ENCODE assay signal across 13 cellular contexts in genomic region chr3:75341324-75342067, GRCh38.
DNase-seq lines count a peak whose midpoint lies in the region; TF ChIP-seq lines count a peak whose summit lies in the region.
"Had no signal": no experiment of that assay in that cellular context is flagged by ENCODE, and none has a peak within 500 bp of the region (broad histone marks: within the 10 kb centered on the region; RNA-seq: fewer than 3 reads in every experiment).

No MANE protein-coding gene starts in this region.

- H4K8ac ChIP-seq in mesendoderm (ENCODE audit: low read depth, low read length) = no peak overlapping the region

- H3K4me2 ChIP-seq in BLaER1 = peak overlapping the region; percentile 74
- no peak overlapping the region for H3K4me2 ChIP-seq in mesendoderm (ENCODE audit: low read length)
- H3K4me2 ChIP-seq: hepatocyte had no signal

- no peak overlapping the region for H2AK5ac ChIP-seq in mesendoderm (ENCODE audit: low read length)

- H3K9ac ChIP-seq in BLaER1 (peak overlapping the region; percentile 7; the same call in 1 of the 2 replicates), HUES64 (ENCODE audit: low read depth, low read length) (no peak overlapping the region), mesendoderm (ENCODE audit: low read length) (no peak overlapping the region)

- no peaks in the 10 kb centered on the region for H3K9me3 ChIP-seq in BLaER1
- no peaks in the 10 kb centered on the region for H3K9me3 ChIP-seq in HUES64 (ENCODE audit: insufficient read depth, low read depth, low read length)

- no peaks in the 10 kb centered on the region for H3K27me3 ChIP-seq in BLaER1
- H3K27me3 ChIP-seq in HUES64 (ENCODE audit: insufficient read depth, low read length) = no peaks in the 10 kb centered on the region
- no peaks in the 10 kb centered on the region for H3K27me3 ChIP-seq in mesendoderm (ENCODE audit: insufficient read depth, low read length, poor library complexity)
- H3K27me3 ChIP-seq: hepatocyte had no signal

- no peak overlapping the region for H2BK120ac ChIP-seq in mesendoderm (ENCODE audit: low read depth, low read length)

- no peaks in the 10 kb centered on the region for H3K36me3 Mint-ChIP-seq in chondrocyte (ENCODE audit: low read depth)

- no peak overlapping the region for H3K18ac ChIP-seq in mesendoderm (ENCODE audit: low read length)

- H3K56ac ChIP-seq in mesendoderm (ENCODE audit: low read length) = no peak overlapping the region

- no peak overlapping the region for H3K4ac ChIP-seq in mesendoderm (ENCODE audit: low read depth, low read length)

- H3K4me3 Mint-ChIP-seq in chondrocyte (ENCODE audit: unreplicated experiment) = peak overlapping the region; percentile 52

- peaks cover 18% of the 10 kb centered on the region for H3K27me3 Mint-ChIP-seq in chondrocyte (ENCODE audit: low read depth)

- no peaks in the 10 kb centered on the region for H4K20me1 ChIP-seq in BLaER1

- H3K23ac ChIP-seq in mesendoderm (ENCODE audit: low read length) = no peak overlapping the region

- WGBS in HUES64 = 56% methylated on average over 8 of the region's 12 CpGs
- WGBS in mesendoderm (ENCODE audit: extremely low coverage, insufficient coverage, low lambda C conversion rate) = no CpG with 5 or more reads among the region's 12 CpGs

- H3K4me1 Mint-ChIP-seq in chondrocyte (ENCODE audit: low read depth) = peaks cover 13% of the 10 kb centered on the region

- no peak overlapping the region for H2BK15ac ChIP-seq in mesendoderm (replicated peaks; ENCODE audit: low read depth)

- H3K4me1 ChIP-seq in BLaER1 = peaks cover 17% of the 10 kb centered on the region
- no peaks in the 10 kb centered on the region for H3K4me1 ChIP-seq in HUES64 (ENCODE audit: insufficient read depth, low read length)
- H3K4me1 ChIP-seq in mesendoderm (ENCODE audit: control insufficient read depth, low read depth, low read length) = no peaks in the 10 kb centered on the region

- H3K27ac ChIP-seq in BLaER1 (0 out of 2 replicates have a peak overlapping the region, but pooled peaks have one; percentile 30), HUES64 (ENCODE audit: low read depth, low read length) (no peak overlapping the region), mesendoderm (ENCODE audit: low read depth, low read length) (no peak overlapping the region)
- H3K27ac ChIP-seq: hepatocyte had no signal

- H3K36me3 ChIP-seq in BLaER1 = no peaks in the 10 kb centered on the region
- no peaks in the 10 kb centered on the region for H3K36me3 ChIP-seq in HUES64 (ENCODE audit: insufficient read depth, low read length)
- H3K36me3 ChIP-seq in mesendoderm (ENCODE audit: control insufficient read depth, insufficient read depth, low read length) = no peaks in the 10 kb centered on the region

- H3K9me3 Mint-ChIP-seq in chondrocyte (ENCODE audit: low read depth) = no peaks in the 10 kb centered on the region

- no peaks in the 10 kb centered on the region for H3K79me2 ChIP-seq in mesendoderm (ENCODE audit: control insufficient read depth, insufficient read depth, low read length)
- H3K79me2 ChIP-seq: hepatocyte had no signal

- peak overlapping the region; percentile 71 for H3K27ac Mint-ChIP-seq in chondrocyte (ENCODE audit: unreplicated experiment)

- H3K79me1 ChIP-seq in mesendoderm (ENCODE audit: low read length) = no peaks in the 10 kb centered on the region

- DNase-seq in chondrocyte (ENCODE audit: low spot score) (no peak), mesendoderm (peak; percentile 66), NCI-H82 (lab: John Stamatoyannopoulos, UW) (no peak), nucleus accumbens (lab: John Stamatoyannopoulos, UW) (no peak), HT-29 (ENCODE audit: low spot score) (no peak)
- DNase-seq in activated CD4-positive, alpha-beta T cell treated with anti-CD3 and anti-CD28 coated beads for 1 hour = no peak
- DNase-seq: activated CD8-positive, alpha-beta memory T cell treated with anti-CD3 and anti-CD28 coated beads for 24 hours; KG1; NCI-H1436; NCI-H446 had no signal

- no peak overlapping the region for H4K5ac ChIP-seq in mesendoderm (ENCODE audit: low read length)

- TF ChIP-seq CTCF in chondrocyte (IDR thresholded peaks at IDR 0.05) = peak; percentile 60

- H3K4me3 ChIP-seq in BLaER1 = no peak overlapping the region
- peak overlapping the region; percentile 32; the same call in 1 of the 2 replicates for H3K4me3 ChIP-seq in HUES64 (ENCODE audit: low read length)
- H3K4me3 ChIP-seq in mesendoderm (ENCODE audit: low read length) = no peak overlapping the region
- H3K4me3 ChIP-seq: hepatocyte had no signal

- no peak overlapping the region for H2BK5ac ChIP-seq in mesendoderm (ENCODE audit: low read length)
